Comparison of ENCODE assay signal across 10 cellular contexts in genomic region chr20:53654932-53655674, GRCh38.
A peak's percentile ranks its signal among the peaks of the same experiment; 100 is the strongest.
DNase-seq lines count a peak whose midpoint lies in the region; ATAC-seq, FAIRE-seq and TF ChIP-seq lines count a peak whose summit lies in the region.
"Had no signal": no experiment of that assay in that cellular context is flagged by ENCODE, and none has a peak within 500 bp of the region (broad histone marks: within the 10 kb centered on the region; RNA-seq: fewer than 3 reads in every experiment).

No MANE protein-coding gene starts in this region.

- H3K14ac ChIP-seq in H1 (ENCODE audit: insufficient read length) = no peak overlapping the region
- H3K14ac ChIP-seq in neuronal stem cell (ENCODE audit: low read length) = no peak overlapping the region

- H4K8ac ChIP-seq in H1 (ENCODE audit: extremely low read depth, insufficient read depth, low read length) (no peak overlapping the region), neuronal stem cell (ENCODE audit: low read depth, low read length) (no peak overlapping the region)

- H3K27me3 Mint-ChIP-seq in CD8-positive, alpha-beta T cell (ENCODE audit: low read depth) = no peaks in the 10 kb centered on the region

- H2BK12ac ChIP-seq in H1 (ENCODE audit: low read depth, low read length) (no peak overlapping the region), neuronal stem cell (ENCODE audit: low read length) (no peak overlapping the region)

- ATAC-seq in CD8-positive, alpha-beta T cell = no peak
- ATAC-seq in HG02678 (IDR thresholded peaks at IDR 0.05; ENCODE audit: unreplicated experiment) (no peak), HG02610 (IDR thresholded peaks at IDR 0.05; ENCODE audit: unreplicated experiment) (no peak), GM18502 (IDR thresholded peaks at IDR 0.05; ENCODE audit: poor library complexity, unreplicated experiment) (no peak)

- no peaks in the 10 kb centered on the region for H4K20me1 ChIP-seq in H1 (replicated peaks in 1 of 2; ENCODE audit: control insufficient read depth in 1 of 2, insufficient read depth in 2 of 2, low read length in 2 of 2)

- H2AFZ ChIP-seq in H1 (ENCODE audit: low read length) (peak overlapping the region; percentile 54), neuronal stem cell (ENCODE audit: low read length) (peak overlapping the region; percentile 47)

- H3K9me3 Mint-ChIP-seq in CD8-positive, alpha-beta T cell = no peaks in the 10 kb centered on the region

- POLR2A ChIA-PET in CD8-positive, alpha-beta T cell (lab: Charles Lee) = no interaction called here
- POLR2A ChIA-PET in H1 (lab: Charles Lee; ENCODE audit: partially characterized antibody) = no interaction called here

- H3K4ac ChIP-seq in H1 (replicated peaks; ENCODE audit: insufficient read length, low read depth, low read length) = no peak overlapping the region
- no peak overlapping the region for H3K4ac ChIP-seq in neuronal stem cell (ENCODE audit: low read length)

- no peak overlapping the region for H3K4me2 ChIP-seq in H1 (ENCODE audit: insufficient read depth in 1 of 2, low read depth in 2 of 2, low read length in 2 of 2)
- H3K4me2 ChIP-seq in neuronal stem cell (ENCODE audit: insufficient read depth, low read length, poor library complexity, severe bottlenecking) = no peak overlapping the region

- H2AK5ac ChIP-seq in H1 (ENCODE audit: low read depth, low read length) (no peak overlapping the region), neuronal stem cell (ENCODE audit: low read depth, low read length) (no peak overlapping the region)

- no peak for FAIRE-seq in H1 (lab: Jason Lieb, UNC)

- no peak overlapping the region for H4K91ac ChIP-seq in H1 (replicated peaks; ENCODE audit: insufficient read length, low read length)
- H4K91ac ChIP-seq in neuronal stem cell (ENCODE audit: low read depth, low read length, poor library complexity) = no peak overlapping the region

- CTCF ChIA-PET in CD8-positive, alpha-beta T cell (lab: Charles Lee) = no interaction called here
- CTCF ChIA-PET in H1 (lab: Charles Lee; ENCODE audit: partially characterized antibody) = interaction anchor here (0.6 to 0.7 kb wide), 2 partner anchors 42 to 356 kb away, joined by 3 to 4 read pairs; no protein-coding TSS in a partner anchor

- TF ChIP-seq EP300 in H1 (IDR thresholded peaks at IDR 0.05; ENCODE audit: borderline replicate concordance in 1 of 2, low read depth in 2 of 2, low read length in 2 of 2) = no peak

- no peak overlapping the region for H3K56ac ChIP-seq in H1 (replicated peaks; ENCODE audit: insufficient read length, low read depth, low read length)

- no peak overlapping the region for H4K5ac ChIP-seq in H1 (ENCODE audit: insufficient read length, low read depth, low read length)

- intact Hi-C loops in CD8-positive, alpha-beta T cell (cut with DNase I, micrococcal nuclease) = loop anchor here (5.0 kb wide), 5 partner anchors 43 to 262 kb away; no protein-coding TSS in a partner anchor
- intact Hi-C loops in posterior vena cava (cut with DNase I) = no loop called here

- no peak for DNase-seq in CD8-positive, alpha-beta T cell
- DNase-seq in NOMO-1 treated with DMSO at 0.1 percent for 48 hours (lab: John Stamatoyannopoulos, UW; ENCODE audit: unreplicated experiment) (peak; percentile 87), H1 (ENCODE audit: low read depth in 1 of 2, low spot score in 2 of 2) (no peak), neuronal stem cell (ENCODE audit: low spot score) (no peak), posterior vena cava (ENCODE audit: low spot score) (no peak)
- DNase-seq: central memory CD4-positive, alpha-beta T cell had no signal

- no peaks in the 10 kb centered on the region for H3K79me1 ChIP-seq in H1 (ENCODE audit: low read depth, low read length)
- no peaks in the 10 kb centered on the region for H3K79me1 ChIP-seq in neuronal stem cell (ENCODE audit: low read depth, low read length)

- no peaks in the 10 kb centered on the region for H3K9me3 ChIP-seq in CD8-positive, alpha-beta T cell (ENCODE audit: low read length)
- H3K9me3 ChIP-seq in H1 (ENCODE audit: insufficient read depth in 2 of 2, low read depth in 1 of 2, low read length in 1 of 2) (no peaks in the 10 kb centered on the region), neuronal stem cell (replicated peaks in 1 of 2; ENCODE audit: control insufficient read depth in 2 of 2, insufficient read depth in 1 of 2, low read depth in 1 of 2, low read length in 2 of 2) (no peaks in the 10 kb centered on the region)
- H3K9me3 ChIP-seq: SJSA1 had no signal

- no peaks in the 10 kb centered on the region; the same call in 1 of the 2 replicates for H3K23me2 ChIP-seq in H1 (ENCODE audit: low read depth, low read length)

- H2BK5ac ChIP-seq in H1 (ENCODE audit: low read depth, low read length) (no peak overlapping the region), neuronal stem cell (ENCODE audit: low read length) (no peak overlapping the region)

- H3K27ac ChIP-seq in CD8-positive, alpha-beta T cell (ENCODE audit: low read depth, low read length) = no peak overlapping the region
- no peak overlapping the region for H3K27ac ChIP-seq in H1 (ENCODE audit: low read depth, low read length)
- no peak overlapping the region for H3K27ac ChIP-seq in neuronal stem cell (replicated peaks; ENCODE audit: low read length)
- H3K27ac ChIP-seq: SJSA1 had no signal

- no peak overlapping the region for H3K23ac ChIP-seq in H1 (ENCODE audit: insufficient read length)
- H3K23ac ChIP-seq in neuronal stem cell (ENCODE audit: low read depth, low read length, poor library complexity) = no peak overlapping the region

- H3K4me3 Mint-ChIP-seq in CD8-positive, alpha-beta T cell = no peak overlapping the region

- H3K27me3 ChIP-seq in CD8-positive, alpha-beta T cell (ENCODE audit: insufficient read depth, low read length) = no peaks in the 10 kb centered on the region
- H3K27me3 ChIP-seq in H1 (replicated peaks in 1 of 4; ENCODE audit: control insufficient read depth in 3 of 4, extremely low read depth in 1 of 4, insufficient read depth in 3 of 4, low read length in 3 of 4) = no peaks in the 10 kb centered on the region
- H3K27me3 ChIP-seq in neuronal stem cell (ENCODE audit: control insufficient read depth in 3 of 3, insufficient read depth in 3 of 3, low read depth in 1 of 3, low read length in 3 of 3) = no peaks in the 10 kb centered on the region
- H3K27me3 ChIP-seq: SJSA1 had no signal

- TF ChIP-seq RAD21 in H1 (IDR thresholded peaks at IDR 0.05 in 1 of 2, conservative IDR thresholded peaks at IDR 0.05 in 1 of 2; ENCODE audit: low read depth in 2 of 2, low read length in 2 of 2) = no peak

- no peak overlapping the region for H3K4me3 ChIP-seq in CD8-positive, alpha-beta T cell (ENCODE audit: low read depth, low read length)
- no peak overlapping the region for H3K4me3 ChIP-seq in H1 (ENCODE audit: extremely low read depth in 1 of 4, insufficient read depth in 2 of 4, low read depth in 3 of 4, low read length in 4 of 4)
- no peak overlapping the region for H3K4me3 ChIP-seq in neuronal stem cell (ENCODE audit: low read length in 2 of 2)
- H3K4me3 ChIP-seq: SJSA1 had no signal

- peak overlapping the region; percentile 66 for H3K27ac Mint-ChIP-seq in CD8-positive, alpha-beta T cell

- 91% methylated on average over 13 of the region's 13 CpGs; no CpG with 5 or more reads in 1 of the 2 experiments for WGBS in H1 (ENCODE audit: extremely low coverage in 1 of 2, insufficient coverage in 1 of 2, insufficient read length in 1 of 2, insufficient replicate concordance in 2 of 2, low coverage in 1 of 2, low lambda C conversion rate in 2 of 2, missing lambda C conversion rate in 1 of 2), 2 experiments
- WGBS in neuronal stem cell (ENCODE audit: extremely low coverage in 2 of 2, insufficient read length in 2 of 2, insufficient replicate concordance in 1 of 2), 2 donors = no CpG with 5 or more reads among the region's 13 CpGs

- H2BK20ac ChIP-seq in H1 (ENCODE audit: low read length) = no peak overlapping the region

- no peaks in the 10 kb centered on the region for H3K36me3 Mint-ChIP-seq in CD8-positive, alpha-beta T cell

- H3K18ac ChIP-seq in H1 (ENCODE audit: extremely low read depth, low read length) (no peak overlapping the region), neuronal stem cell (ENCODE audit: low read length) (no peak overlapping the region)

- H2BK15ac ChIP-seq in H1 (ENCODE audit: low read length) (no peak overlapping the region), neuronal stem cell (ENCODE audit: low read length) (no peak overlapping the region)

- peaks cover 63% of the 10 kb centered on the region for H3K4me1 Mint-ChIP-seq in CD8-positive, alpha-beta T cell (ENCODE audit: low read depth)

- H3K36me3 ChIP-seq in CD8-positive, alpha-beta T cell (ENCODE audit: insufficient read depth, low read length) = no peaks in the 10 kb centered on the region
- no peaks in the 10 kb centered on the region for H3K36me3 ChIP-seq in H1 (ENCODE audit: control insufficient read depth in 2 of 4, insufficient read depth in 4 of 4, low read length in 3 of 4)
- no peaks in the 10 kb centered on the region for H3K36me3 ChIP-seq in neuronal stem cell (replicated peaks in 1 of 2; ENCODE audit: control insufficient read depth in 2 of 2, insufficient read depth in 2 of 2, low read length in 2 of 2)
- H3K36me3 ChIP-seq: SJSA1 had no signal

- no peaks in the 10 kb centered on the region for H3K79me2 ChIP-seq in H1 (ENCODE audit: control insufficient read depth in 1 of 2, insufficient read depth in 2 of 2, low read length in 2 of 2)

- no peak for TF ChIP-seq CTCF in CD8-positive, alpha-beta T cell (IDR thresholded peaks at IDR 0.05)
- no peak for TF ChIP-seq CTCF in H1 (IDR thresholded peaks at IDR 0.05; ENCODE audit: control extremely low read depth in 1 of 3, insufficient read depth in 1 of 3, low read depth in 1 of 3, low read length in 3 of 3)

- H3K9ac ChIP-seq in H1 (replicated peaks in 1 of 4; ENCODE audit: extremely low read depth in 1 of 4, low read depth in 3 of 4, low read length in 3 of 4) = no peak overlapping the region
- no peak overlapping the region for H3K9ac ChIP-seq in neuronal stem cell (ENCODE audit: low read depth, low read length, poor library complexity)

- H2BK120ac ChIP-seq in H1 (replicated peaks; ENCODE audit: low read depth, low read length) (no peak overlapping the region), neuronal stem cell (ENCODE audit: low read depth, low read length) (no peak overlapping the region)

- peaks cover 55% of the 10 kb centered on the region for H3K4me1 ChIP-seq in CD8-positive, alpha-beta T cell (ENCODE audit: insufficient read depth, low read length)
- H3K4me1 ChIP-seq in H1 (replicated peaks in 1 of 4; ENCODE audit: control insufficient read depth in 3 of 4, insufficient read depth in 4 of 4, low read length in 3 of 4) (peaks cover 0 to 5% (median 2%) of the 10 kb centered on the region in 4 experiments; a peak in 2 of 7 replicates), neuronal stem cell (ENCODE audit: control insufficient read depth in 2 of 2, insufficient read depth in 1 of 2, low read depth in 1 of 2, low read length in 2 of 2) (peaks cover 7 to 17% of the 10 kb centered on the region in 2 donors)

- TF ChIP-seq POLR2A in H1 (IDR thresholded peaks at IDR 0.05; ENCODE audit: control extremely low read depth in 1 of 2, low read depth in 2 of 2, low read length in 2 of 2) = no peak

TF ChIP-seq in H1, 55 proteins besides CTCF, POLR2A, EP300 and RAD21 (continues in another document):
- TF ChIP-seq TBP (IDR thresholded peaks at IDR 0.05; ENCODE audit: low read depth, low read length) (no peak), MAFK (IDR thresholded peaks at IDR 0.05; ENCODE audit: low read depth, low read length) (no peak), TEAD4 (IDR thresholded peaks at IDR 0.05; ENCODE audit: low read depth, low read length) (no peak), CEBPB (IDR thresholded peaks at IDR 0.05; ENCODE audit: low read depth, low read length) (no peak)

Comparison
In these comparisons a context has a peak if more than half of its experiments do, and no peak if none do; other contexts are left out.
1. intact Hi-C loops: an anchor here in CD8-positive, alpha-beta T cell (5.0 kb wide); none called in posterior vena cava.